In genomic region chr10:7388602-7389001, GRCh38 we compare ENCODE assay signal across 18 cellular contexts. TPM values are rescaled to one million over a fixed set of nuclear protein-coding genes. Genes with fewer than 3 reads are reported as not detected.
A peak's percentile ranks its signal among the peaks of the same experiment; 100 is the strongest.
DNase-seq lines count a peak whose midpoint lies in the region; ATAC-seq, FAIRE-seq and TF ChIP-seq lines count a peak whose summit lies in the region.
"Had no signal": no experiment of that assay in that cellular context is flagged by ENCODE, and none has a peak within 500 bp of the region (broad histone marks: within the 10 kb centered on the region; RNA-seq: fewer than 3 reads in every experiment).

No MANE protein-coding gene starts in this region.

- peaks cover 65% of the 10 kb centered on the region for H3K4me1 Mint-ChIP-seq in CD8-positive, alpha-beta T cell (ENCODE audit: low read depth)
- peaks cover 73% of the 10 kb centered on the region for H3K4me1 Mint-ChIP-seq in activated T-cell treated with anti-CD3 and anti-CD28 coated beads, Interleukin-2, amount 50 U/mL, for 24 hours (ENCODE audit: low read depth)
- H3K4me1 Mint-ChIP-seq in memory B cell = peaks cover 32% of the 10 kb centered on the region
- peaks cover 22% of the 10 kb centered on the region for H3K4me1 Mint-ChIP-seq in MCF 10A (ENCODE audit: insufficient read depth, unreplicated experiment)
- H3K4me1 Mint-ChIP-seq: neural progenitor cell had no signal

- no peaks in the 10 kb centered on the region for H3K9me3 Mint-ChIP-seq in CD8-positive, alpha-beta T cell
- no peaks in the 10 kb centered on the region for H3K9me3 Mint-ChIP-seq in activated T-cell treated with anti-CD3 and anti-CD28 coated beads, Interleukin-2, amount 50 U/mL, for 24 hours
- H3K9me3 Mint-ChIP-seq in memory B cell (no peaks in the 10 kb centered on the region), MCF 10A (ENCODE audit: unreplicated experiment) (no peaks in the 10 kb centered on the region)
- H3K9me3 Mint-ChIP-seq: CD14-positive monocyte, GM23338, neural progenitor cell had no signal

- peaks cover 7% of the 10 kb centered on the region for H3K36me3 Mint-ChIP-seq in CD8-positive, alpha-beta T cell
- H3K36me3 Mint-ChIP-seq in activated T-cell treated with anti-CD3 and anti-CD28 coated beads, Interleukin-2, amount 50 U/mL, for 24 hours (ENCODE audit: low read depth) = peaks cover 24% of the 10 kb centered on the region
- H3K36me3 Mint-ChIP-seq in memory B cell (peaks cover 3% of the 10 kb centered on the region), MCF 10A (ENCODE audit: insufficient read depth, unreplicated experiment) (no peaks in the 10 kb centered on the region)
- H3K36me3 Mint-ChIP-seq: neural progenitor cell had no signal

- H3K27ac ChIP-seq in CD8-positive, alpha-beta T cell (ENCODE audit: low read depth, low read length) = peak overlapping the region; percentile 21
- H3K27ac ChIP-seq: colonic mucosa, hepatocyte, neural progenitor cell, sigmoid colon had no signal

- H3K4me3 ChIP-seq in CD8-positive, alpha-beta T cell (ENCODE audit: low read depth, low read length) = no peak overlapping the region
- H3K4me3 ChIP-seq: colonic mucosa, GM23338, hepatocyte, neural progenitor cell, sigmoid colon had no signal

- peaks cover 35% of the 10 kb centered on the region for H3K4me1 ChIP-seq in CD8-positive, alpha-beta T cell (ENCODE audit: insufficient read depth, low read length)
- H3K4me1 ChIP-seq: colonic mucosa, neural progenitor cell, sigmoid colon had no signal

- H3K27me3 Mint-ChIP-seq in CD8-positive, alpha-beta T cell (ENCODE audit: low read depth) = no peaks in the 10 kb centered on the region
- H3K27me3 Mint-ChIP-seq in activated T-cell treated with anti-CD3 and anti-CD28 coated beads, Interleukin-2, amount 50 U/mL, for 24 hours = no peaks in the 10 kb centered on the region
- H3K27me3 Mint-ChIP-seq in memory B cell = no peaks in the 10 kb centered on the region
- no peaks in the 10 kb centered on the region for H3K27me3 Mint-ChIP-seq in MCF 10A (ENCODE audit: insufficient read depth, unreplicated experiment)

- peak overlapping the region; percentile 72 for H3K4me3 Mint-ChIP-seq in CD8-positive, alpha-beta T cell
- H3K4me3 Mint-ChIP-seq in activated T-cell treated with anti-CD3 and anti-CD28 coated beads, Interleukin-2, amount 50 U/mL, for 24 hours = peak overlapping the region; percentile 52
- H3K4me3 Mint-ChIP-seq in memory B cell = no peak overlapping the region
- H3K4me3 Mint-ChIP-seq in MCF 10A (ENCODE audit: unreplicated experiment) = no peak overlapping the region
- H3K4me3 Mint-ChIP-seq: CD14-positive monocyte, GM23338, neural progenitor cell had no signal

- peak; percentile 78 for ATAC-seq in CD8-positive, alpha-beta T cell
- peak; percentile 47 for ATAC-seq in GM21576 (IDR thresholded peaks at IDR 0.05; ENCODE audit: unreplicated experiment)
- ATAC-seq in memory B cell (ENCODE audit: low read depth) = no peak
- ATAC-seq: GM23338, HepG2 had no signal

- H3K27me3 ChIP-seq in CD8-positive, alpha-beta T cell (ENCODE audit: insufficient read depth, low read length) = no peaks in the 10 kb centered on the region
- H3K27me3 ChIP-seq: colonic mucosa, hepatocyte, neural progenitor cell, sigmoid colon had no signal

- BruUV-seq in MCF 10A (replicated peaks; lab: Mats Ljungman, UMichigan) = no TSS peak

- FAIRE-seq in D721Med (lab: Jason Lieb, UNC) = no peak
- FAIRE-seq: HepG2 had no signal

- intact Hi-C loops in CD8-positive, alpha-beta T cell (cut with DNase I, micrococcal nuclease) = loop anchor here in 1 of 2 experiments (2.0 to 10.0 kb wide), 2 partner anchors 20 to 354 kb away; no protein-coding TSS in a partner anchor
- intact Hi-C loops in MCF 10A (cut with micrococcal nuclease) = no loop called here

- no peak for TF ChIP-seq CTCF in CD8-positive, alpha-beta T cell (IDR thresholded peaks at IDR 0.05)
- TF ChIP-seq CTCF in MCF 10A (IDR thresholded peaks at IDR 0.05; ENCODE audit: unreplicated experiment) = no peak
- TF ChIP-seq CTCF in D721Med (IDR thresholded peaks at IDR 0.05; ENCODE audit: insufficient read depth, missing control alignments) = no peak

- H3K9me3 ChIP-seq in CD8-positive, alpha-beta T cell (ENCODE audit: low read length) = no peaks in the 10 kb centered on the region
- H3K9me3 ChIP-seq: colonic mucosa, sigmoid colon had no signal

- DNase-seq in CD8-positive, alpha-beta T cell = peak in 4 of 7 experiments; percentile 28 to 64 (median 40)
- DNase-seq in activated T-cell treated with anti-CD3 and anti-CD28 coated beads, Interleukin-2, amount 50 U/mL, for 24 hours = no peak
- DNase-seq in memory B cell (ENCODE audit: low spot score in 2 of 2) (no peak), MCF 10A (ENCODE audit: unreplicated experiment) (no peak), D721Med (ENCODE audit: insufficient read length, low spot score) (no peak), inferior parietal cortex (ENCODE audit: extremely low spot score) (no peak)
- DNase-seq: amygdala; colonic mucosa; GDM1; NCI-H1048; sigmoid colon; stimulated activated naive CD4-positive, alpha-beta T cell treated with Interleukin-2 at 50 U/mL for 16 hours had no signal

- CTCF ChIA-PET in CD8-positive, alpha-beta T cell (lab: Charles Lee) = interaction anchor here (1.1 kb wide), 1 partner anchor 470 kb away, joined by 3 read pairs; no protein-coding TSS in a partner anchor
- CTCF ChIA-PET in MCF 10A (lab: Yijun Ruan, JAX) = no interaction called here

- no peaks in the 10 kb centered on the region for H3K36me3 ChIP-seq in CD8-positive, alpha-beta T cell (ENCODE audit: insufficient read depth, low read length)
- H3K36me3 ChIP-seq: colonic mucosa, neural progenitor cell, sigmoid colon had no signal

- peak overlapping the region; percentile 92 for H3K27ac Mint-ChIP-seq in CD8-positive, alpha-beta T cell
- H3K27ac Mint-ChIP-seq in activated T-cell treated with anti-CD3 and anti-CD28 coated beads, Interleukin-2, amount 50 U/mL, for 24 hours = peak overlapping the region; percentile 93
- H3K27ac Mint-ChIP-seq in memory B cell (peak overlapping the region; percentile 19), MCF 10A (ENCODE audit: low read depth, unreplicated experiment) (no peak overlapping the region)
- H3K27ac Mint-ChIP-seq: GM23338, neural progenitor cell had no signal

- POLR2A ChIA-PET in CD8-positive, alpha-beta T cell (lab: Charles Lee) = interaction anchor here (2.6 kb wide), 1 partner anchor 22 kb away, joined by 11 read pairs; the partner anchor contains the start of gene SFMBT2
- POLR2A ChIA-PET in MCF 10A (lab: Yijun Ruan, JAX) = no interaction called here

RNA-seq across cellular contexts. Expression of gene SFMBT2, which starts 22.2 kb away (rescaled TPM):
- total RNA-seq in CD8-positive, alpha-beta T cell = 10 to 100 TPM; 27.5 to 30.3 TPM
- total RNA-seq in MCF 10A (2022) = 5.8 and 7.4 TPM in 2 replicates

Comparison
In these comparisons a context has a peak if more than half of its experiments do, and no peak if none do; other contexts are left out.
1. DNase-seq: peak in CD8-positive, alpha-beta T cell (4 of 7); none in activated T-cell treated with anti-CD3 and anti-CD28 coated beads, Interleukin-2, amount 50 U/mL, for 24 hours (single experiment), memory B cell (0 of 2), MCF 10A (single experiment), D721Med (single experiment) and inferior parietal cortex (single experiment).
2. H3K4me3 Mint-ChIP-seq: peak in CD8-positive, alpha-beta T cell (single experiment) and activated T-cell treated with anti-CD3 and anti-CD28 coated beads, Interleukin-2, amount 50 U/mL, for 24 hours (single experiment); none in memory B cell (single experiment) and MCF 10A (single experiment).